ENCODE assay signal across 1 cellular context in genomic region chr21:44801468-44802395, GRCh38.
TF ChIP-seq lines count a peak whose summit lies in the region.

A gene with protein sequence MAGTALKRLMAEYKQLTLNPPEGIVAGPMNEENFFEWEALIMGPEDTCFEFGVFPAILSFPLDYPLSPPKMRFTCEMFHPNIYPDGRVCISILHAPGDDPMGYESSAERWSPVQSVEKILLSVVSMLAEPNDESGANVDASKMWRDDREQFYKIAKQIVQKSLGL (minus strand): TSS chr21:44801820. CDS start chr21:44801748, 72 bp downstream.

TF ChIP-seq in HEK293, 187 proteins besides CTCF, POLR2A, EP300 and RAD21 (continued from another document and continues in another):
- TF ChIP-seq, protein P1, sequence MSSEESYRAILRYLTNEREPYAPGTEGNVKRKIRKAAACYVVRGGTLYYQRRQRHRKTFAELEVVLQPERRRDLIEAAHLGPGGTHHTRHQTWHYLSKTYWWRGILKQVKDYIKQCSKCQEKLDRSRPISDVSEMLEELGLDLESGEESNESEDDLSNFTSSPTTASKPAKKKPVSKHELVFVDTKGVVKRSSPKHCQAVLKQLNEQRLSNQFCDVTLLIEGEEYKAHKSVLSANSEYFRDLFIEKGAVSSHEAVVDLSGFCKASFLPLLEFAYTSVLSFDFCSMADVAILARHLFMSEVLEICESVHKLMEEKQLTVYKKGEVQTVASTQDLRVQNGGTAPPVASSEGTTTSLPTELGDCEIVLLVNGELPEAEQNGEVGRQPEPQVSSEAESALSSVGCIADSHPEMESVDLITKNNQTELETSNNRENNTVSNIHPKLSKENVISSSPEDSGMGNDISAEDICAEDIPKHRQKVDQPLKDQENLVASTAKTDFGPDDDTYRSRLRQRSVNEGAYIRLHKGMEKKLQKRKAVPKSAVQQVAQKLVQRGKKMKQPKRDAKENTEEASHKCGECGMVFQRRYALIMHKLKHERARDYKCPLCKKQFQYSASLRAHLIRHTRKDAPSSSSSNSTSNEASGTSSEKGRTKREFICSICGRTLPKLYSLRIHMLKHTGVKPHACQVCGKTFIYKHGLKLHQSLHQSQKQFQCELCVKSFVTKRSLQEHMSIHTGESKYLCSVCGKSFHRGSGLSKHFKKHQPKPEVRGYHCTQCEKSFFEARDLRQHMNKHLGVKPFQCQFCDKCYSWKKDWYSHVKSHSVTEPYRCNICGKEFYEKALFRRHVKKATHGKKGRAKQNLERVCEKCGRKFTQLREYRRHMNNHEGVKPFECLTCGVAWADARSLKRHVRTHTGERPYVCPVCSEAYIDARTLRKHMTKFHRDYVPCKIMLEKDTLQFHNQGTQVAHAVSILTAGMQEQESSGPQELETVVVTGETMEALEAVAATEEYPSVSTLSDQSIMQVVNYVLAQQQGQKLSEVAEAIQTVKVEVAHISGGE (tag by site-specific recombination; conservative IDR thresholded peaks at IDR 0.05; ENCODE audit: low read depth) = peak; percentile 94
- TF ChIP-seq ZNF157 (tag by site-specific recombination; IDR thresholded peaks at IDR 0.05) = no peak
- TF ChIP-seq ELK4 (IDR thresholded peaks at IDR 0.05; ENCODE audit: borderline replicate concordance, low read depth, low read length) = no peak
- TF ChIP-seq ZNF473 (tag by site-specific recombination; IDR thresholded peaks at IDR 0.05) = no peak
- peak; percentile 60 for TF ChIP-seq ZNF660 (tag by site-specific recombination; IDR thresholded peaks at IDR 0.05)
- no peak for TF ChIP-seq ZNF423 (tag by site-specific recombination; IDR thresholded peaks at IDR 0.05)
- no peak for TF ChIP-seq ZNF248 (tag by site-specific recombination; IDR thresholded peaks at IDR 0.05)
- TF ChIP-seq, protein P2, sequence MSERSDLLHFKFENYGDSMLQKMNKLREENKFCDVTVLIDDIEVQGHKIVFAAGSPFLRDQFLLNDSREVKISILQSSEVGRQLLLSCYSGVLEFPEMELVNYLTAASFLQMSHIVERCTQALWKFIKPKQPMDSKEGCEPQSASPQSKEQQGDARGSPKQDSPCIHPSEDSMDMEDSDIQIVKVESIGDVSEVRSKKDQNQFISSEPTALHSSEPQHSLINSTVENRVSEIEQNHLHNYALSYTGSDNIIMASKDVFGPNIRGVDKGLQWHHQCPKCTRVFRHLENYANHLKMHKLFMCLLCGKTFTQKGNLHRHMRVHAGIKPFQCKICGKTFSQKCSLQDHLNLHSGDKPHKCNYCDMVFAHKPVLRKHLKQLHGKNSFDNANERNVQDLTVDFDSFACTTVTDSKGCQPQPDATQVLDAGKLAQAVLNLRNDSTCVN (tag by site-specific recombination; optimal IDR thresholded peaks at IDR 0.05) = peak; percentile 100
- no peak for TF ChIP-seq ZFP37 (tag by site-specific recombination; IDR thresholded peaks at IDR 0.05)
- TF ChIP-seq ZNF843 (tag by site-specific recombination; IDR thresholded peaks at IDR 0.05) = 0 out of 2 replicates have a peak, but pooled peaks have one; percentile 9
- TF ChIP-seq PATZ1 (tag by site-specific recombination; IDR thresholded peaks at IDR 0.05) = peak; percentile 44; the same call in 1 of the 2 replicates
- TF ChIP-seq, protein P3, sequence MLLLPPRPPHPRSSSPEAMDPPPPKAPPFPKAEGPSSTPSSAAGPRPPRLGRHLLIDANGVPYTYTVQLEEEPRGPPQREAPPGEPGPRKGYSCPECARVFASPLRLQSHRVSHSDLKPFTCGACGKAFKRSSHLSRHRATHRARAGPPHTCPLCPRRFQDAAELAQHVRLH (tag by site-specific recombination; IDR thresholded peaks at IDR 0.05) = no peak
- no peak for TF ChIP-seq ZNF513 (tag by site-specific recombination; IDR thresholded peaks at IDR 0.05)
- TF ChIP-seq ZSCAN18 (tag by site-specific recombination; IDR thresholded peaks at IDR 0.05) = no peak
- no peak for TF ChIP-seq ZNF544 (tag by site-specific recombination; IDR thresholded peaks at IDR 0.05)
- TF ChIP-seq GLIS2 (tag by site-specific recombination; IDR thresholded peaks at IDR 0.05) = peak; percentile 65
- no peak for TF ChIP-seq ZNF404 (tag by site-specific recombination; IDR thresholded peaks at IDR 0.05)
- TF ChIP-seq, protein P4, sequence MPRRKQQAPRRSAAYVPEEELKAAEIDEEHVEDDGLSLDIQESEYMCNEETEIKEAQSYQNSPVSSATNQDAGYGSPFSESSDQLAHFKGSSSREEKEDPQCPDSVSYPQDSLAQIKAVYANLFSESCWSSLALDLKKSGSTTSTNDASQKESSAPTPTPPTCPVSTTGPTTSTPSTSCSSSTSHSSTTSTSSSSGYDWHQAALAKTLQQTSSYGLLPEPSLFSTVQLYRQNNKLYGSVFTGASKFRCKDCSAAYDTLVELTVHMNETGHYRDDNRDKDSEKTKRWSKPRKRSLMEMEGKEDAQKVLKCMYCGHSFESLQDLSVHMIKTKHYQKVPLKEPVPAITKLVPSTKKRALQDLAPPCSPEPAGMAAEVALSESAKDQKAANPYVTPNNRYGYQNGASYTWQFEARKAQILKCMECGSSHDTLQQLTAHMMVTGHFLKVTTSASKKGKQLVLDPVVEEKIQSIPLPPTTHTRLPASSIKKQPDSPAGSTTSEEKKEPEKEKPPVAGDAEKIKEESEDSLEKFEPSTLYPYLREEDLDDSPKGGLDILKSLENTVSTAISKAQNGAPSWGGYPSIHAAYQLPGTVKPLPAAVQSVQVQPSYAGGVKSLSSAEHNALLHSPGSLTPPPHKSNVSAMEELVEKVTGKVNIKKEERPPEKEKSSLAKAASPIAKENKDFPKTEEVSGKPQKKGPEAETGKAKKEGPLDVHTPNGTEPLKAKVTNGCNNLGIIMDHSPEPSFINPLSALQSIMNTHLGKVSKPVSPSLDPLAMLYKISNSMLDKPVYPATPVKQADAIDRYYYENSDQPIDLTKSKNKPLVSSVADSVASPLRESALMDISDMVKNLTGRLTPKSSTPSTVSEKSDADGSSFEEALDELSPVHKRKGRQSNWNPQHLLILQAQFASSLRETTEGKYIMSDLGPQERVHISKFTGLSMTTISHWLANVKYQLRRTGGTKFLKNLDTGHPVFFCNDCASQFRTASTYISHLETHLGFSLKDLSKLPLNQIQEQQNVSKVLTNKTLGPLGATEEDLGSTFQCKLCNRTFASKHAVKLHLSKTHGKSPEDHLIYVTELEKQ (tag by site-specific recombination; IDR thresholded peaks at IDR 0.05; ENCODE audit: borderline replicate concordance) = no peak
- TF ChIP-seq, protein P5, sequence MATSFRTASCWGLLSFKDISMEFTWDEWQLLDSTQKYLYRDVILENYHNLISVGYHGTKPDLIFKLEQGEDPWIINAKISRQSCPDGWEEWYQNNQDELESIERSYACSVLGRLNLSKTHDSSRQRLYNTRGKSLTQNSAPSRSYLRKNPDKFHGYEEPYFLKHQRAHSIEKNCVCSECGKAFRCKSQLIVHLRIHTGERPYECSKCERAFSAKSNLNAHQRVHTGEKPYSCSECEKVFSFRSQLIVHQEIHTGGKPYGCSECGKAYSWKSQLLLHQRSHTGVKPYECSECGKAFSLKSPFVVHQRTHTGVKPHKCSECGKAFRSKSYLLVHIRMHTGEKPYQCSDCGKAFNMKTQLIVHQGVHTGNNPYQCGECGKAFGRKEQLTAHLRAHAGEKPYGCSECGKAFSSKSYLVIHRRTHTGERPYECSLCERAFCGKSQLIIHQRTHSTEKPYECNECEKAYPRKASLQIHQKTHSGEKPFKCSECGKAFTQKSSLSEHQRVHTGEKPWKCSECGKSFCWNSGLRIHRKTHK (tag by site-specific recombination; IDR thresholded peaks at IDR 0.05) = no peak
- no peak for TF ChIP-seq TRIM28 (IDR thresholded peaks at IDR 0.05; ENCODE audit: borderline replicate concordance, low read length)
- TF ChIP-seq ZNF561 (tag by site-specific recombination; IDR thresholded peaks at IDR 0.05; ENCODE audit: borderline replicate concordance) = peak; percentile 94
- no peak for TF ChIP-seq ZNF701 (tag by site-specific recombination; IDR thresholded peaks at IDR 0.05)
- TF ChIP-seq MZF1 (tag by site-specific recombination; IDR thresholded peaks at IDR 0.05; ENCODE audit: borderline replicate concordance) = no peak
- peak; percentile 83 for TF ChIP-seq GLIS1 (tag by site-specific recombination; IDR thresholded peaks at IDR 0.05)
- peak; percentile 85 for TF ChIP-seq ZNF704 (tag by site-specific recombination; IDR thresholded peaks at IDR 0.05)
- no peak for TF ChIP-seq ZNF24 (tag by site-specific recombination; IDR thresholded peaks at IDR 0.05)
- no peak for TF ChIP-seq ZNF426 (tag by site-specific recombination; IDR thresholded peaks at IDR 0.05)
- no peak for TF ChIP-seq ZNF112 (tag by site-specific recombination; IDR thresholded peaks at IDR 0.05)
- TF ChIP-seq ZNF514 (tag by site-specific recombination; IDR thresholded peaks at IDR 0.05) = no peak
- TF ChIP-seq ZNF548 (tag by site-specific recombination; IDR thresholded peaks at IDR 0.05) = no peak
- TF ChIP-seq, protein P6, sequence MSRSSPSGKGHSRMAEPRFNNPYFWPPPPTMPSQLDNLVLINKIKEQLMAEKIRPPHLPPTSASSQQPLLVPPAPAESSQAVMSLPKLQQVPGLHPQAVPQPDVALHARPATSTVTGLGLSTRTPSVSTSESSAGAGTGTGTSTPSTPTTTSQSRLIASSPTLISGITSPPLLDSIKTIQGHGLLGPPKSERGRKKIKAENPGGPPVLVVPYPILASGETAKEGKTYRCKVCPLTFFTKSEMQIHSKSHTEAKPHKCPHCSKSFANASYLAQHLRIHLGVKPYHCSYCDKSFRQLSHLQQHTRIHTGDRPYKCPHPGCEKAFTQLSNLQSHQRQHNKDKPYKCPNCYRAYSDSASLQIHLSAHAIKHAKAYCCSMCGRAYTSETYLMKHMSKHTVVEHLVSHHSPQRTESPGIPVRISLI (tag by site-specific recombination; IDR thresholded peaks at IDR 0.05) = no peak
- no peak; the same call in 1 of the 2 replicates for TF ChIP-seq ZBTB44 (tag by site-specific recombination; IDR thresholded peaks at IDR 0.05)
